Comparison of ENCODE assay signal across 1 cellular context in genomic region chr1:95004013-95004412, GRCh38.
TF ChIP-seq lines count a peak whose summit lies in the region.

No MANE protein-coding gene starts in this region.

TF ChIP-seq in GM23338, 12 proteins besides CTCF, POLR2A, EP300 and RAD21 (continued from another document):
- no peak for TF ChIP-seq REST (IDR thresholded peaks at IDR 0.05; ENCODE audit: unreplicated experiment)
- no peak for TF ChIP-seq ETS1 (IDR thresholded peaks at IDR 0.05)
- no peak for TF ChIP-seq STAT1 (IDR thresholded peaks at IDR 0.05; ENCODE audit: unreplicated experiment)
- no peak for TF ChIP-seq JUNB (IDR thresholded peaks at IDR 0.05; ENCODE audit: unreplicated experiment)
